Comparison of ENCODE assay signal across 8 cellular contexts in genomic region chr20:45971425-45971674, GRCh38. TPM values are rescaled to one million over a fixed set of nuclear protein-coding genes. Genes with fewer than 3 reads are reported as not detected.
DNase-seq lines count a peak whose midpoint lies in the region; ATAC-seq and TF ChIP-seq lines count a peak whose summit lies in the region.

No MANE protein-coding gene starts in this region.

- peak overlapping the region; percentile 99 for H3K9ac ChIP-seq in iPS-20b (ENCODE audit: low read depth, low read length)

- no peaks in the 10 kb centered on the region for H3K9me3 ChIP-seq in iPS-20b (ENCODE audit: insufficient read depth, low read depth, low read length)
- H3K9me3 ChIP-seq in testis = no peaks in the 10 kb centered on the region

- H3K36me3 Mint-ChIP-seq in activated CD4-positive, alpha-beta memory T cell treated with anti-CD3 and anti-CD28 coated beads for 36 hours = peaks cover 15% of the 10 kb centered on the region

- 0 to 1% methylated on average over 11 to 14 of the region's 14 CpGs for WGBS in testis, 2 donors

- peak overlapping the region; percentile 99 for H3K27ac Mint-ChIP-seq in activated CD4-positive, alpha-beta memory T cell treated with anti-CD3 and anti-CD28 coated beads for 36 hours

- peak overlapping the region; percentile 85 for H3K4me3 Mint-ChIP-seq in activated CD4-positive, alpha-beta memory T cell treated with anti-CD3 and anti-CD28 coated beads for 36 hours

- no peaks in the 10 kb centered on the region; the same call in 1 of the 2 replicates for H3K4me1 ChIP-seq in iPS-20b (ENCODE audit: insufficient read depth, low read length)
- H3K4me1 ChIP-seq in testis = peaks cover 14% of the 10 kb centered on the region

- CTCF ChIA-PET in activated CD4-positive, alpha-beta memory T cell treated with anti-CD3 and anti-CD28 coated beads for 36 hours (lab: Charles Lee) = interaction anchor here (1.0 to 11.8 kb wide), 11 partner anchors 11 to 608 kb away, joined by 3 to 98 read pairs (median 16); partner anchors contain the start of genes CTSA, NEURL2, PCIF1 and SYS1

- intact Hi-C loops in activated CD4-positive, alpha-beta memory T cell treated with anti-CD3 and anti-CD28 coated beads for 36 hours (cut with micrococcal nuclease) = loop anchor here (1.0 to 5.0 kb wide), 4 partner anchors 41 to 159 kb away; partner anchors contain the start of genes ACOT8, UBE2C and ZSWIM3
- intact Hi-C loops in testis (cut with DNase I; ENCODE audit: low total_unique reads) = no loop called here

- ATAC-seq in HG03064 (IDR thresholded peaks at IDR 0.05; ENCODE audit: low read depth, unreplicated experiment) = peak; percentile 8
- no peak for ATAC-seq in HG02759 (IDR thresholded peaks at IDR 0.05; ENCODE audit: unreplicated experiment)

- no peak for TF ChIP-seq POLR2A in testis (IDR thresholded peaks at IDR 0.05)

- no peaks in the 10 kb centered on the region for H3K27me3 ChIP-seq in iPS-20b (ENCODE audit: insufficient read depth, low read length)
- H3K27me3 ChIP-seq in testis = no peaks in the 10 kb centered on the region

- H3K4me3 ChIP-seq in iPS-20b (ENCODE audit: low read length) = peak overlapping the region; percentile 87
- H3K4me3 ChIP-seq in testis = peak overlapping the region; percentile 81 to 90

- TF ChIP-seq CTCF in testis (IDR thresholded peaks at IDR 0.05) = no peak

- H3K36me3 ChIP-seq in iPS-20b (ENCODE audit: insufficient read depth, low read depth, low read length) (peaks cover 29% of the 10 kb centered on the region), testis (ENCODE audit: low read depth, missing control alignments) (no peaks in the 10 kb centered on the region)

- no peaks in the 10 kb centered on the region for H3K9me3 Mint-ChIP-seq in activated CD4-positive, alpha-beta memory T cell treated with anti-CD3 and anti-CD28 coated beads for 36 hours

- POLR2A ChIA-PET in activated CD4-positive, alpha-beta memory T cell treated with anti-CD3 and anti-CD28 coated beads for 36 hours (lab: Charles Lee) = interaction anchor here (1.2 to 3.6 kb wide), 6 partner anchors 37 to 172 kb away, joined by 3 to 28 read pairs (median 4); partner anchors contain the start of genes PCIF1 and ZSWIM1

- H3K4me1 Mint-ChIP-seq in activated CD4-positive, alpha-beta memory T cell treated with anti-CD3 and anti-CD28 coated beads for 36 hours (ENCODE audit: low read depth) = peaks cover 21% of the 10 kb centered on the region

- DNase-seq in NCI-H446 treated with DMSO at 0.1 percent for 48 hours (lab: John Stamatoyannopoulos, UW) = peak; percentile 36
- no peak for DNase-seq in NCI-H446 (lab: John Stamatoyannopoulos, UW)
- DNase-seq in activated CD4-positive, alpha-beta memory T cell treated with anti-CD3 and anti-CD28 coated beads for 36 hours = no peak
- no peak for DNase-seq in testis
- DNase-seq in Ammon's horn (ENCODE audit: low spot score) = no peak

- peak overlapping the region; percentile 97 for H3K27ac ChIP-seq in iPS-20b (ENCODE audit: low read length)
- H3K27ac ChIP-seq in testis = peak overlapping the region; percentile 97 to 99

- peaks cover 3% of the 10 kb centered on the region for H3K27me3 Mint-ChIP-seq in activated CD4-positive, alpha-beta memory T cell treated with anti-CD3 and anti-CD28 coated beads for 36 hours

RNA-seq across cellular contexts. Expression of gene ZNF335, which starts 0.7 kb away (rescaled TPM):
- total RNA-seq in activated CD4-positive, alpha-beta memory T cell treated with anti-CD3 and anti-CD28 coated beads for 36 hours = 10 to 100 TPM; 24.1 to 26.0 TPM
- total RNA-seq in testis = 10 to 100 TPM; 50.5 to 53.5 TPM
- polyA plus RNA-seq in testis (ENCODE audit: insufficient read depth, low read depth, low replicate concordance) = 25.3 TPM

RNA-seq across cellular contexts. Expression of gene PCIF1, which starts 36.9 kb away (rescaled TPM):
- 10 to 100 TPM; 29.9 to 33.0 TPM for total RNA-seq in activated CD4-positive, alpha-beta memory T cell treated with anti-CD3 and anti-CD28 coated beads for 36 hours
- 10 to 100 TPM; 39.4 to 48.7 TPM for total RNA-seq in testis
- 39.3 TPM for polyA plus RNA-seq in testis (ENCODE audit: insufficient read depth, low read depth, low replicate concordance)

RNA-seq across cellular contexts. Expression of gene MMP9, which starts 37.4 kb away (rescaled TPM):
- under 1 TPM; 0.10 to 0.12 TPM for total RNA-seq in activated CD4-positive, alpha-beta memory T cell treated with anti-CD3 and anti-CD28 coated beads for 36 hours
- total RNA-seq in testis = under 1 TPM; 0.39 to 0.56 TPM
- 10.0 TPM for polyA plus RNA-seq in testis (ENCODE audit: insufficient read depth, low read depth, low replicate concordance)

RNA-seq across cellular contexts. Expression of gene SLC12A5, which starts 57.7 kb away (rescaled TPM):
- under 1 TPM in 1 of 2 experiments, not detected in 1; 0.97 TPM for total RNA-seq in activated CD4-positive, alpha-beta memory T cell treated with anti-CD3 and anti-CD28 coated beads for 36 hours
- total RNA-seq in testis = 1 to 10 TPM; 5.5 to 9.2 TPM
- polyA plus RNA-seq in testis (ENCODE audit: insufficient read depth, low read depth, low replicate concordance) = 15.5 TPM

RNA-seq across cellular contexts. Expression of gene PLTP, which starts 59.4 kb away (rescaled TPM):
- 1 to 10 TPM; 9.4 to 9.5 TPM for total RNA-seq in activated CD4-positive, alpha-beta memory T cell treated with anti-CD3 and anti-CD28 coated beads for 36 hours
- total RNA-seq in testis = 10 to 100 TPM; 53.3 to 80.0 TPM
- 105 TPM for polyA plus RNA-seq in testis (ENCODE audit: insufficient read depth, low read depth, low replicate concordance)
